20 cellular contexts compared by ENCODE assay signal in the genomic region with DNA sequence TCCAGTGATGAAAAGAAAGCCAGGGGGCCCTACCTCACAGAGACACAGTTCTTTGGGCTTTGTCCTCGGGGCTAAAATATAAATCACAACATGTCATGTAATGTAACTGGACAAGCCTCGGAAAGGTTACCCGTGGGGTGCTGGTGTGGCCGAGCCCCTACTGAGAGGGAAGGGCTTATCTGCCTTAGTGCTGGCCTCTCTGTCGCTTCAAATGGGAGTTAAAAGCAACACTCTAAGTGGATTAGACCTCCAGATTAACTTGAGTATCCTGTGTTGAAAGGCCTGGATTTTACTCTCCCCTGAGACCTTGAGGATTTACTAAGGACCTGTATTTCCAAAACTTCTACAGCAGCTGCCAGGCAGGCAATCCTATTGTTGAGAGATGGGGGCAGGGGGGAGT.
"Had no signal": no experiment of that assay in that cellular context is flagged by ENCODE, and none has a peak within 500 bp of the region (broad histone marks: within the 10 kb centered on the region; RNA-seq: fewer than 3 reads in every experiment).

No MANE protein-coding gene starts in this region.

- H3K4me1 ChIP-seq: foreskin keratinocyte, tibial nerve, vagina had no signal

- ATAC-seq: foreskin keratinocyte; left cardiac atrium; lower lobe of right lung; naive thymus-derived CD8-positive, alpha-beta T cell had no signal

- H3K27me3 ChIP-seq: foreskin keratinocyte, right atrium auricular region, tibial nerve, vagina had no signal

- H3K36me3 ChIP-seq: lower lobe of right lung, right atrium auricular region, tibial nerve, vagina had no signal

- H3K27me3 Mint-ChIP-seq: activated naive CD8-positive, alpha-beta T cell treated with anti-CD3 and anti-CD28 coated beads for 36 hours had no signal

- H3K27ac Mint-ChIP-seq: activated CD4-positive, alpha-beta T cell treated with anti-CD3 and anti-CD28 coated beads, Interleukin-2, amount 10 ng/mL, durations not matched to agents 7 days and 5 days; activated naive CD8-positive, alpha-beta T cell treated with anti-CD3 and anti-CD28 coated beads for 36 hours; naive thymus-derived CD8-positive, alpha-beta T cell had no signal

- H3K27ac ChIP-seq: foreskin keratinocyte, lower lobe of right lung, right atrium auricular region, tibial nerve, vagina had no signal

- H3K36me3 Mint-ChIP-seq: activated naive CD8-positive, alpha-beta T cell treated with anti-CD3 and anti-CD28 coated beads for 36 hours; brain; naive thymus-derived CD8-positive, alpha-beta T cell had no signal

- H3K9me3 ChIP-seq: lower lobe of right lung, right atrium auricular region, tibial nerve, vagina had no signal

- H3K4me3 ChIP-seq: lower lobe of right lung, right atrium auricular region, tibial nerve, vagina had no signal

- H3K4me3 Mint-ChIP-seq: activated CD4-positive, alpha-beta T cell treated with anti-CD3 and anti-CD28 coated beads, Interleukin-2, amount 10 ng/mL, durations not matched to agents 7 days and 5 days; activated naive CD8-positive, alpha-beta T cell treated with anti-CD3 and anti-CD28 coated beads for 36 hours; central memory CD8-positive, alpha-beta T cell; naive thymus-derived CD8-positive, alpha-beta T cell had no signal

- H3K4me1 Mint-ChIP-seq: activated CD4-positive, alpha-beta T cell treated with anti-CD3 and anti-CD28 coated beads, Interleukin-2, amount 10 ng/mL, durations not matched to agents 7 days and 5 days; activated naive CD8-positive, alpha-beta T cell treated with anti-CD3 and anti-CD28 coated beads for 36 hours; central memory CD8-positive, alpha-beta T cell; naive thymus-derived CD8-positive, alpha-beta T cell had no signal

- DNase-seq: activated CD4-positive, alpha-beta T cell treated with anti-CD3 and anti-CD28 coated beads, Interleukin-2, amount 10 ng/mL, durations not matched to agents 7 days and 5 days; activated CD8-positive, alpha-beta memory T cell treated with anti-CD3 and anti-CD28 coated beads for 24 hours; activated gamma-delta T cell treated with Interleukin-2 at 50 U/mL for 16 hours; activated naive CD8-positive, alpha-beta T cell treated with anti-CD3 and anti-CD28 coated beads for 36 hours; amygdala; cortex of kidney; effector CD8-positive, alpha-beta T cell; foreskin keratinocyte; left cardiac atrium; lower lobe of right lung; naive thymus-derived CD8-positive, alpha-beta T cell; occipital lobe; stimulated activated CD4-positive, alpha-beta T cell treated with anti-CD3 and anti-CD28 coated beads, Interleukin-15, amount 100 ng/mL, for 24 hours; stimulated activated CD4-positive, alpha-beta T cell treated with anti-CD3 and anti-CD28 coated beads, Interleukin-4, amount 100 ng/mL, for 1 hour; stimulated activated naive CD4-positive, alpha-beta T cell had no signal

- H3K9me3 Mint-ChIP-seq: activated CD4-positive, alpha-beta T cell treated with anti-CD3 and anti-CD28 coated beads, Interleukin-2, amount 10 ng/mL, durations not matched to agents 7 days and 5 days; activated naive CD8-positive, alpha-beta T cell treated with anti-CD3 and anti-CD28 coated beads for 36 hours; central memory CD8-positive, alpha-beta T cell; naive thymus-derived CD8-positive, alpha-beta T cell had no signal
